8 cellular contexts compared by ENCODE assay signal in genomic region chr19:44748426-44749254, GRCh38. TPM values are rescaled to one million over a fixed set of nuclear protein-coding genes. Genes with fewer than 3 reads are reported as not detected.
DNase-seq lines count a peak whose midpoint lies in the region; ATAC-seq and TF ChIP-seq lines count a peak whose summit lies in the region.

TSS of gene BCL3 (plus strand) at chr19:44748708. CDS start at chr19:44748791, 83 bp downstream.

- peaks cover 38% of the 10 kb centered on the region for H3K36me3 ChIP-seq in MG63
- H3K36me3 ChIP-seq in mucosa of stomach (ENCODE audit: control insufficient read depth, insufficient read depth, low read length), result peaks cover 6% of the 10 kb centered on the region

- no peaks in the 10 kb centered on the region for H3K9me3 Mint-ChIP-seq in endothelial cell (ENCODE audit: unreplicated experiment)

- DNase-seq in AG09319 (ENCODE audit: extremely low read depth, low read depth) (peak; percentile 58), MG63 (peak; percentile 92), endothelial cell (ENCODE audit: low spot score) (no peak), SKM-1 treated with dmso at 0.1 percent for 144 hours (lab: John Stamatoyannopoulos, UW; ENCODE audit: unreplicated experiment) (no peak)
- peak; percentile 85 for DNase-seq in activated CD8-positive, alpha-beta memory T cell treated with anti-CD3 and anti-CD28 coated beads for 24 hours
- DNase-seq in stimulated activated naive CD8-positive, alpha-beta T cell treated with anti-CD3 and anti-CD28 coated beads, Interleukin-15, Interleukin-2, amounts not matched to agents 100 U/mL and 50 U/mL, for 24 hours, result peak; percentile 75

- H3K27me3 ChIP-seq in MG63 (no peaks in the 10 kb centered on the region), mucosa of stomach (ENCODE audit: control insufficient read depth, insufficient read depth, low read length) (no peaks in the 10 kb centered on the region)

- H3K4me3 ChIP-seq in MG63 (peak within 1 kb of the TSS; percentile 75), mucosa of stomach (ENCODE audit: low read length) (peak within 1 kb of the TSS; percentile 33)

- peaks cover 4% of the 10 kb centered on the region for H3K36me3 Mint-ChIP-seq in endothelial cell (ENCODE audit: low read depth, unreplicated experiment)

- H3K9me3 ChIP-seq in MG63 (no peaks in the 10 kb centered on the region), mucosa of stomach (ENCODE audit: control insufficient read depth, low read length) (no peaks in the 10 kb centered on the region)

- H3K27ac Mint-ChIP-seq in endothelial cell (ENCODE audit: unreplicated experiment), result peak within 1 kb of the TSS; percentile 61

- peaks cover 5% of the 10 kb centered on the region for H3K4me1 Mint-ChIP-seq in endothelial cell (ENCODE audit: unreplicated experiment)

- TF ChIP-seq CTCF in AG09319 (IDR thresholded peaks at IDR 0.05; ENCODE audit: low read depth, low read length) (no peak), endothelial cell (IDR thresholded peaks at IDR 0.05; ENCODE audit: unreplicated experiment) (no peak)

- H3K4me1 ChIP-seq in mucosa of stomach (ENCODE audit: control insufficient read depth, insufficient read depth, low read length), result peaks cover 76% of the 10 kb centered on the region

- peak within 1 kb of the TSS; percentile 79 for H3K9ac ChIP-seq in mucosa of stomach (ENCODE audit: low read length)

- H3K27me3 Mint-ChIP-seq in endothelial cell (ENCODE audit: unreplicated experiment), result peaks cover 48% of the 10 kb centered on the region

- H3K4me3 Mint-ChIP-seq in endothelial cell (ENCODE audit: unreplicated experiment), result peak within 1 kb of the TSS; percentile 91

- peak; percentile 31 for ATAC-seq in GM19397 (IDR thresholded peaks at IDR 0.05; ENCODE audit: unreplicated experiment)
- peak; percentile 30 for ATAC-seq in stimulated activated naive CD8-positive, alpha-beta T cell treated with anti-CD3 and anti-CD28 coated beads, Interleukin-15, Interleukin-2, amounts not matched to agents 100 U/mL and 50 U/mL, for 24 hours

RNA-seq across cellular contexts. Expression of gene BCL3, which starts in this region (rescaled TPM):
- 2.2 and 3.6 TPM in 2 replicates for total RNA-seq in MG63 (2014; rRNA removed; shearing (Covaris generic); ENCODE audit: low replicate concordance)
- total RNA-seq in endothelial cell (ENCODE audit: unreplicated experiment), result 1.9 TPM

Comparison
In these comparisons a context has a peak if more than half of its experiments do, and no peak if none do; other contexts are left out.
1. DNase-seq: peak in AG09319 (single experiment), MG63 (single experiment), activated CD8-positive, alpha-beta memory T cell treated with anti-CD3 and anti-CD28 coated beads for 24 hours (single experiment) and stimulated activated naive CD8-positive, alpha-beta T cell treated with anti-CD3 and anti-CD28 coated beads, Interleukin-15, Interleukin-2, amounts not matched to agents 100 U/mL and 50 U/mL, for 24 hours (single experiment); none in endothelial cell (single experiment) and SKM-1 treated with dmso at 0.1 percent for 144 hours (single experiment).